Comparison of ENCODE assay signal across 8 cellular contexts in the genomic region with DNA sequence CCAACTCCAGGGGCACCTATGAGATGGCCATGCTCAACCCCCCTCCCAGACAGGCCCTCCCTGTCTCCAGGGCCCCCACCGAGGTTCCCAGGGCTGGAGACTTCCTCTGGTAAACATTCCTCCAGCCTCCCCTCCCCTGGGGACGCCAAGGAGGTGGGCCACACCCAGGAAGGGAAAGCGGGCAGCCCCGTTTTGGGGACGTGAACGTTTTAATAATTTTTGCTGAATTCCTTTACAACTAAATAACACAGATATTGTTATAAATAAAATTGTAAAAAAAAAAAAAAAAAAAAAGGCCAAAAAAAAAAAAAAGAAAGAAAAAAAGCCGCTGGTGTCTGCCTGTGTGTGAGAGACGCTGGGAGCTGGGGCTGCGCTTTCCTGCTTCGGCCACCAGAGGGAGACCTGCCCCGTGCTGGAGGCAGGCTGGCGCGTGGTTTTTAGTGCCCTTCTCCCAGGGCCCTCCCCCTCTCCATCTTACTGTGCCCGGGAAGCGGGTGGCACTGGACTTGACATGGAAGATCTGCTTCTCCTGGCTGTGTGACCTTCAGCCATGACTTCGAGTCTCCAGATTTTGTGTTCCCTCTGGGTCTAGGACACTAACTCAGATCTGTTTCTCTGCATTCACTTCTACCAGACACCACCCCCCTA. TPM values are rescaled to one million over a fixed set of nuclear protein-coding genes. Genes with fewer than 3 reads are reported as not detected.
DNase-seq lines count a peak whose midpoint lies in the region; TF ChIP-seq lines count a peak whose summit lies in the region.

No MANE protein-coding gene starts in this region.

- H3K4me3 Mint-ChIP-seq in activated T-helper 2 cell treated with anti-CD3 and anti-CD28 coated beads, Interferon-gamma antibody, Interleukin-2, Interleukin-4, amounts not matched to agents 10 μg/mL and 5 μg/mL and 100 μg/mL, durations not matched to agents 14 hours and 24 hours and 36 hours (ENCODE audit: low read depth): no peak overlapping the region

- intact Hi-C loops in activated T-helper 2 cell treated with anti-CD3 and anti-CD28 coated beads, Interferon-gamma antibody, Interleukin-2, Interleukin-4, amounts not matched to agents 10 μg/mL and 5 μg/mL and 100 μg/mL, durations not matched to agents 14 hours and 24 hours and 36 hours (cut with micrococcal nuclease): loop anchor here (1.0 kb wide), 2 partner anchors 26 to 30 kb away; no protein-coding TSS in a partner anchor

- H3K36me3 Mint-ChIP-seq in activated T-helper 2 cell treated with anti-CD3 and anti-CD28 coated beads, Interferon-gamma antibody, Interleukin-2, Interleukin-4, amounts not matched to agents 10 μg/mL and 5 μg/mL and 100 μg/mL, durations not matched to agents 14 hours and 24 hours and 36 hours (ENCODE audit: low read depth): no peaks in the 10 kb centered on the region

- H3K4me3 ChIP-seq in neutrophil (ENCODE audit: low read depth in 1 of 2, low read length in 1 of 2) (no peak overlapping the region), suprapubic skin (no peak overlapping the region)

- H3K9me3 ChIP-seq in neutrophil (no peaks in the 10 kb centered on the region), suprapubic skin (no peaks in the 10 kb centered on the region)

- in situ Hi-C loops in GM13977 (cut with MboI; ENCODE audit: low pct_unique_long_range_greater_than_20kb, low sequenced_read_pairs, unreplicated experiment): no loop called here

- TF ChIP-seq POLR2A in Raji (IDR thresholded peaks at IDR 0.05; ENCODE audit: insufficient read depth, low read depth, low read length): 0 out of 2 replicates have a peak, but pooled peaks have one; percentile 32
- TF ChIP-seq POLR2A in suprapubic skin (IDR thresholded peaks at IDR 0.05): no peak

- no peaks in the 10 kb centered on the region for H3K36me3 ChIP-seq in neutrophil
- peaks cover 45% of the 10 kb centered on the region for H3K36me3 ChIP-seq in suprapubic skin

- no peaks in the 10 kb centered on the region for H3K9me3 Mint-ChIP-seq in activated T-helper 2 cell treated with anti-CD3 and anti-CD28 coated beads, Interferon-gamma antibody, Interleukin-2, Interleukin-4, amounts not matched to agents 10 μg/mL and 5 μg/mL and 100 μg/mL, durations not matched to agents 14 hours and 24 hours and 36 hours

- 5% methylated on average over 16 of the region's 16 CpGs for WGBS in suprapubic skin

- H3K27ac ChIP-seq in neutrophil: no peak overlapping the region
- H3K27ac ChIP-seq in suprapubic skin: no peak overlapping the region

- H3K27me3 Mint-ChIP-seq in activated T-helper 2 cell treated with anti-CD3 and anti-CD28 coated beads, Interferon-gamma antibody, Interleukin-2, Interleukin-4, amounts not matched to agents 10 μg/mL and 5 μg/mL and 100 μg/mL, durations not matched to agents 14 hours and 24 hours and 36 hours (ENCODE audit: low read depth): peaks cover 38% of the 10 kb centered on the region

- H3K4me1 ChIP-seq in neutrophil (ENCODE audit: control insufficient read depth in 1 of 2, insufficient read depth in 1 of 2, low read depth in 1 of 2, low read length in 1 of 2) (peaks cover 11 to 25% of the 10 kb centered on the region in 2 experiments), suprapubic skin (peaks cover 50% of the 10 kb centered on the region)

- peaks cover 73% of the 10 kb centered on the region for H3K27me3 ChIP-seq in neutrophil
- peaks cover 24% of the 10 kb centered on the region for H3K27me3 ChIP-seq in suprapubic skin

- peaks cover 30% of the 10 kb centered on the region for H3K4me1 Mint-ChIP-seq in activated T-helper 2 cell treated with anti-CD3 and anti-CD28 coated beads, Interferon-gamma antibody, Interleukin-2, Interleukin-4, amounts not matched to agents 10 μg/mL and 5 μg/mL and 100 μg/mL, durations not matched to agents 14 hours and 24 hours and 36 hours (ENCODE audit: low read depth)

- no peak for TF ChIP-seq EP300 in suprapubic skin (IDR thresholded peaks at IDR 0.05)

- no peak overlapping the region for H3K27ac Mint-ChIP-seq in activated T-helper 2 cell treated with anti-CD3 and anti-CD28 coated beads, Interferon-gamma antibody, Interleukin-2, Interleukin-4, amounts not matched to agents 10 μg/mL and 5 μg/mL and 100 μg/mL, durations not matched to agents 14 hours and 24 hours and 36 hours

- DNase-seq in A172 (ENCODE audit: low spot score) (peak; percentile 75), GM13977 (ENCODE audit: low spot score) (peak; percentile 93), M059J (ENCODE audit: low read depth) (peak; percentile 76), fibroblast of peridontal ligament (ENCODE audit: extremely low read depth) (peak; percentile 88), suprapubic skin (ENCODE audit: low spot score in 2 of 2) (peak; percentile 92 to 94)
- peak; percentile 76 for DNase-seq in activated T-helper 2 cell treated with anti-CD3 and anti-CD28 coated beads, Interferon-gamma antibody, Interleukin-2, Interleukin-4, amounts not matched to agents 10 μg/mL and 5 μg/mL and 100 μg/mL, durations not matched to agents 14 hours and 24 hours and 36 hours (ENCODE audit: low spot score)

- TF ChIP-seq CTCF in GM13977 (IDR thresholded peaks at IDR 0.05; ENCODE audit: extremely low read depth, insufficient read depth, missing control alignments) (peak; percentile 94), neutrophil (IDR thresholded peaks at IDR 0.05) (peak; percentile 81), suprapubic skin (IDR thresholded peaks at IDR 0.05) (peak; percentile 88 to 93)

RNA-seq across cellular contexts. Expression of gene NXPH4, which starts 3.4 kb away (rescaled TPM):
- total RNA-seq in A172 (2014; rRNA removed; shearing (Covaris generic)): 5.3 and 5.8 TPM in 2 replicates
- total RNA-seq in M059J (2014; rRNA removed; shearing (Covaris generic)): 3.1 and 6.8 TPM in 2 replicates
- total RNA-seq in activated T-helper 2 cell treated with anti-CD3 and anti-CD28 coated beads, Interferon-gamma antibody, Interleukin-2, Interleukin-4, amounts not matched to agents 10 μg/mL and 5 μg/mL and 100 μg/mL, durations not matched to agents 14 hours and 24 hours and 36 hours: 0.82 and 0.90 TPM in 2 replicates
- 10 to 100 TPM in 3 of 4 donors, 1 to 10 TPM in 1; 7.1 to 26.0 (median 18.3) TPM for total RNA-seq in suprapubic skin

RNA-seq across cellular contexts. Expression of gene SHMT2, which starts 16.3 kb away (rescaled TPM):
- 208 and 223 TPM in 2 replicates for total RNA-seq in A172 (2014; rRNA removed; shearing (Covaris generic))
- total RNA-seq in M059J (2014; rRNA removed; shearing (Covaris generic)): 113 and 139 TPM in 2 replicates
- 295 and 307 TPM in 2 replicates for total RNA-seq in activated T-helper 2 cell treated with anti-CD3 and anti-CD28 coated beads, Interferon-gamma antibody, Interleukin-2, Interleukin-4, amounts not matched to agents 10 μg/mL and 5 μg/mL and 100 μg/mL, durations not matched to agents 14 hours and 24 hours and 36 hours
- total RNA-seq in suprapubic skin: 10 to 100 TPM; 53.5 to 87.2 (median 70.3) TPM

RNA-seq across cellular contexts. Expression of gene STAC3, which starts 37.8 kb away (rescaled TPM):
- total RNA-seq in A172 (2014; rRNA removed; shearing (Covaris generic)): 0.59 and 0.89 TPM in 2 replicates
- total RNA-seq in M059J (2014; rRNA removed; shearing (Covaris generic)): 0.10 TPM in 1 of 2 replicates, not detected in the other
- 5.6 and 6.1 TPM in 2 replicates for total RNA-seq in activated T-helper 2 cell treated with anti-CD3 and anti-CD28 coated beads, Interferon-gamma antibody, Interleukin-2, Interleukin-4, amounts not matched to agents 10 μg/mL and 5 μg/mL and 100 μg/mL, durations not matched to agents 14 hours and 24 hours and 36 hours
- total RNA-seq in suprapubic skin: 1 to 10 TPM; 1.7 to 3.0 (median 2.1) TPM
